In the genomic region with DNA sequence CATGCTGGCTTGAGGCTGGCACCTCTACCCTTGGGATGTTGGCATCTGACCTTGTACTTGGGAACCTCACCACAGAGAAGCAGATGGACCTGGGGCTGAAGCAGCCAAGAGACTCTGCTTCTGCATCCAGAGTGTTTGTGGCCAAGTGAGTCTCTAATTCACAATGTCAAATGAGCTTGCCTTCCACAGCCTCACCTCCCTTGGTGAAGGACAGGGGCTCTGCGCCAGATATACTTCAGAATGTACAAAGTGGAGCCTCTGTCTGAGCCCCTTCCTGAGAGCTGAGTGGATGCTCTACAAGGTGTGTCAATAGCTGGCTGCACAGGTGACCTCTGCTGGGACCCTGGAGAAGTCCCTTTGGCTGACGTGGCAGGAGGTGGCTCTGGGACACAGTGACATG, we compare ENCODE assay signal across 18 cellular contexts.
DNase-seq lines count a peak whose midpoint lies in the region; TF ChIP-seq lines count a peak whose summit lies in the region.
"Had no signal": no experiment of that assay in that cellular context is flagged by ENCODE, and none has a peak within 500 bp of the region (broad histone marks: within the 10 kb centered on the region; RNA-seq: fewer than 3 reads in every experiment).

No MANE protein-coding gene starts in this region.

- intact Hi-C loops in left ventricle myocardium inferior (cut with micrococcal nuclease), result no loop called here
- intact Hi-C loops in vagina (cut with DNase I), result no loop called here

- H3K27me3 ChIP-seq in left ventricle myocardium inferior (ENCODE audit: low read depth) (no peaks in the 10 kb centered on the region), vagina (no peaks in the 10 kb centered on the region)
- H3K27me3 ChIP-seq: Peyer's patch had no signal

- H3K9me3 ChIP-seq in left ventricle myocardium inferior (replicated peaks) (peaks cover 2% of the 10 kb centered on the region), vagina (no peaks in the 10 kb centered on the region)
- H3K9me3 ChIP-seq: Peyer's patch, SK-N-SH had no signal

- H3K27ac ChIP-seq in left ventricle myocardium inferior (replicated peaks) (peak overlapping the region; percentile 48), vagina (no peak overlapping the region)
- H3K27ac ChIP-seq: 22Rv1, C4-2B, Peyer's patch had no signal

- no peaks in the 10 kb centered on the region for H3K36me3 ChIP-seq in left ventricle myocardium inferior
- H3K36me3 ChIP-seq in vagina, result no peaks in the 10 kb centered on the region
- H3K36me3 ChIP-seq: Peyer's patch had no signal

- H3K4me3 ChIP-seq in left ventricle myocardium inferior (no peak overlapping the region), vagina (no peak overlapping the region)
- H3K4me3 ChIP-seq: Peyer's patch had no signal

- no peak for TF ChIP-seq CTCF in left ventricle myocardium inferior (IDR thresholded peaks at IDR 0.05; ENCODE audit: borderline replicate concordance)
- no peak for TF ChIP-seq CTCF in vagina (IDR thresholded peaks at IDR 0.05)

- H3K4me1 ChIP-seq in left ventricle myocardium inferior (peaks cover 16% of the 10 kb centered on the region), vagina (no peaks in the 10 kb centered on the region)
- H3K4me1 ChIP-seq: Peyer's patch had no signal

- no peak for TF ChIP-seq POLR2A in vagina (IDR thresholded peaks at IDR 0.05)

- DNase-seq in NCI-H446 (lab: John Stamatoyannopoulos, UW), result peak; percentile 80 to 92
- DNase-seq in NCI-H446 treated with DMSO at 0.1 percent for 48 hours (lab: John Stamatoyannopoulos, UW), result no peak
- DNase-seq in cerebellar cortex (ENCODE audit: low spot score), result peak; percentile 47
- DNase-seq in left ventricle myocardium inferior, result no peak
- peak; percentile 74 for DNase-seq in vagina (ENCODE audit: extremely low spot score in 2 of 2)
- no peak for DNase-seq in CD1c-positive myeloid dendritic cell (ENCODE audit: extremely low spot score)
- no peak for DNase-seq in activated T-cell treated with anti-CD3 and anti-CD28 coated beads, Interleukin-2, amount 50 U/mL, for 48 hours
- DNase-seq: Calu3, DMS79 treated with DMSO at 0.1 percent for 48 hours, KBM-7, MV-4-11, NCI-H1105, NCI-H1436 treated with DMSO at 0.1 percent for 48 hours, NCI-H187 treated with DMSO at 0.1 percent for 48 hours, Peyer's patch, SK-N-SH had no signal

Comparison
In these comparisons a context has a peak if more than half of its experiments do, and no peak if none do; other contexts are left out.
1. DNase-seq: peak in NCI-H446 (2 of 2), cerebellar cortex (single experiment) and vagina (2 of 2); none in NCI-H446 treated with DMSO at 0.1 percent for 48 hours (single experiment), left ventricle myocardium inferior (single experiment), CD1c-positive myeloid dendritic cell (single experiment) and activated T-cell treated with anti-CD3 and anti-CD28 coated beads, Interleukin-2, amount 50 U/mL, for 48 hours (0 of 2).